In genomic region chr10:83218205-83218604, GRCh38 we compare ENCODE assay signal across 2 cellular contexts.
TF ChIP-seq lines count a peak whose summit lies in the region.

No MANE protein-coding gene starts in this region.

TF ChIP-seq in SK-N-SH, 30 proteins besides CTCF, POLR2A, EP300 and RAD21 (continued from another document):
- TF ChIP-seq, protein P1, sequence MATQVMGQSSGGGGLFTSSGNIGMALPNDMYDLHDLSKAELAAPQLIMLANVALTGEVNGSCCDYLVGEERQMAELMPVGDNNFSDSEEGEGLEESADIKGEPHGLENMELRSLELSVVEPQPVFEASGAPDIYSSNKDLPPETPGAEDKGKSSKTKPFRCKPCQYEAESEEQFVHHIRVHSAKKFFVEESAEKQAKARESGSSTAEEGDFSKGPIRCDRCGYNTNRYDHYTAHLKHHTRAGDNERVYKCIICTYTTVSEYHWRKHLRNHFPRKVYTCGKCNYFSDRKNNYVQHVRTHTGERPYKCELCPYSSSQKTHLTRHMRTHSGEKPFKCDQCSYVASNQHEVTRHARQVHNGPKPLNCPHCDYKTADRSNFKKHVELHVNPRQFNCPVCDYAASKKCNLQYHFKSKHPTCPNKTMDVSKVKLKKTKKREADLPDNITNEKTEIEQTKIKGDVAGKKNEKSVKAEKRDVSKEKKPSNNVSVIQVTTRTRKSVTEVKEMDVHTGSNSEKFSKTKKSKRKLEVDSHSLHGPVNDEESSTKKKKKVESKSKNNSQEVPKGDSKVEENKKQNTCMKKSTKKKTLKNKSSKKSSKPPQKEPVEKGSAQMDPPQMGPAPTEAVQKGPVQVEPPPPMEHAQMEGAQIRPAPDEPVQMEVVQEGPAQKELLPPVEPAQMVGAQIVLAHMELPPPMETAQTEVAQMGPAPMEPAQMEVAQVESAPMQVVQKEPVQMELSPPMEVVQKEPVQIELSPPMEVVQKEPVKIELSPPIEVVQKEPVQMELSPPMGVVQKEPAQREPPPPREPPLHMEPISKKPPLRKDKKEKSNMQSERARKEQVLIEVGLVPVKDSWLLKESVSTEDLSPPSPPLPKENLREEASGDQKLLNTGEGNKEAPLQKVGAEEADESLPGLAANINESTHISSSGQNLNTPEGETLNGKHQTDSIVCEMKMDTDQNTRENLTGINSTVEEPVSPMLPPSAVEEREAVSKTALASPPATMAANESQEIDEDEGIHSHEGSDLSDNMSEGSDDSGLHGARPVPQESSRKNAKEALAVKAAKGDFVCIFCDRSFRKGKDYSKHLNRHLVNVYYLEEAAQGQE (IDR thresholded peaks at IDR 0.05; ENCODE audit: low read depth, low read length), result no peak
- no peak for TF ChIP-seq GABPA (IDR thresholded peaks at IDR 0.05; ENCODE audit: low read depth)
- no peak for TF ChIP-seq CHD2 (IDR thresholded peaks at IDR 0.05; ENCODE audit: low read length, partially characterized antibody)
- TF ChIP-seq IRF3 (IDR thresholded peaks at IDR 0.05; ENCODE audit: low read depth, low read length), result no peak
- TF ChIP-seq NFIC (IDR thresholded peaks at IDR 0.05; ENCODE audit: borderline replicate concordance), result no peak
- no peak for TF ChIP-seq EZH2phosphoT487 (IDR thresholded peaks at IDR 0.05; ENCODE audit: borderline replicate concordance, low read depth)
- TF ChIP-seq YY1 (IDR thresholded peaks at IDR 0.05; ENCODE audit: low read depth), result no peak
- no peak for TF ChIP-seq MXI1 (IDR thresholded peaks at IDR 0.05; ENCODE audit: low read depth, low read length)
- TF ChIP-seq, protein P2, sequence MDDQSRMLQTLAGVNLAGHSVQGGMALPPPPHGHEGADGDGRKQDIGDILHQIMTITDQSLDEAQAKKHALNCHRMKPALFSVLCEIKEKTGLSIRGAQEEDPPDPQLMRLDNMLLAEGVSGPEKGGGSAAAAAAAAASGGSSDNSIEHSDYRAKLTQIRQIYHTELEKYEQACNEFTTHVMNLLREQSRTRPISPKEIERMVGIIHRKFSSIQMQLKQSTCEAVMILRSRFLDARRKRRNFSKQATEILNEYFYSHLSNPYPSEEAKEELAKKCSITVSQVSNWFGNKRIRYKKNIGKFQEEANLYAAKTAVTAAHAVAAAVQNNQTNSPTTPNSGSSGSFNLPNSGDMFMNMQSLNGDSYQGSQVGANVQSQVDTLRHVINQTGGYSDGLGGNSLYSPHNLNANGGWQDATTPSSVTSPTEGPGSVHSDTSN (IDR thresholded peaks at IDR 0.05), result no peak
- TF ChIP-seq JUND (IDR thresholded peaks at IDR 0.05), result no peak
- TF ChIP-seq MEF2A (IDR thresholded peaks at IDR 0.05; ENCODE audit: borderline replicate concordance, low read depth), result no peak
- TF ChIP-seq FOXJ3 (CRISPR knock-in tag; IDR thresholded peaks at IDR 0.05), result no peak
- no peak for TF ChIP-seq FOSL2 (IDR thresholded peaks at IDR 0.05; ENCODE audit: borderline replicate concordance, low read depth)
- TF ChIP-seq NRF1 (IDR thresholded peaks at IDR 0.05; ENCODE audit: low read depth, low read length), result no peak
- TF ChIP-seq RCOR1 (IDR thresholded peaks at IDR 0.05; ENCODE audit: low read length), result no peak
- no peak for TF ChIP-seq USF2 (IDR thresholded peaks at IDR 0.05; ENCODE audit: borderline replicate concordance, low read depth, low read length)

TF ChIP-seq in SK-N-SH treated with all-trans-retinoic acid at 6 μM for 48 hours, 23 proteins besides CTCF, POLR2A, EP300 and RAD21 (continued from another document):
- TF ChIP-seq, protein P3, sequence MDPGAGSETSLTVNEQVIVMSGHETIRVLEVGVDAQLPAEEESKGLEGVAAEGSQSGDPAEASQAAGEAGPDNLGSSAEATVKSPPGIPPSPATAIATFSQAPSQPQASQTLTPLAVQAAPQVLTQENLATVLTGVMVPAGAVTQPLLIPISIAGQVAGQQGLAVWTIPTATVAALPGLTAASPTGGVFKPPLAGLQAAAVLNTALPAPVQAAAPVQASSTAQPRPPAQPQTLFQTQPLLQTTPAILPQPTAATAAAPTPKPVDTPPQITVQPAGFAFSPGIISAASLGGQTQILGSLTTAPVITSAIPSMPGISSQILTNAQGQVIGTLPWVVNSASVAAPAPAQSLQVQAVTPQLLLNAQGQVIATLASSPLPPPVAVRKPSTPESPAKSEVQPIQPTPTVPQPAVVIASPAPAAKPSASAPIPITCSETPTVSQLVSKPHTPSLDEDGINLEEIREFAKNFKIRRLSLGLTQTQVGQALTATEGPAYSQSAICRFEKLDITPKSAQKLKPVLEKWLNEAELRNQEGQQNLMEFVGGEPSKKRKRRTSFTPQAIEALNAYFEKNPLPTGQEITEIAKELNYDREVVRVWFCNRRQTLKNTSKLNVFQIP (CRISPR knock-in tag; IDR thresholded peaks at IDR 0.05; ENCODE audit: borderline replicate concordance, low read depth), result no peak
- no peak for TF ChIP-seq ISL1 (CRISPR knock-in tag; IDR thresholded peaks at IDR 0.05)
- TF ChIP-seq GLIS3 (CRISPR knock-in tag; IDR thresholded peaks at IDR 0.05), result no peak
- TF ChIP-seq ESRRG (CRISPR knock-in tag; IDR thresholded peaks at IDR 0.05), result no peak
- TF ChIP-seq, protein P4, sequence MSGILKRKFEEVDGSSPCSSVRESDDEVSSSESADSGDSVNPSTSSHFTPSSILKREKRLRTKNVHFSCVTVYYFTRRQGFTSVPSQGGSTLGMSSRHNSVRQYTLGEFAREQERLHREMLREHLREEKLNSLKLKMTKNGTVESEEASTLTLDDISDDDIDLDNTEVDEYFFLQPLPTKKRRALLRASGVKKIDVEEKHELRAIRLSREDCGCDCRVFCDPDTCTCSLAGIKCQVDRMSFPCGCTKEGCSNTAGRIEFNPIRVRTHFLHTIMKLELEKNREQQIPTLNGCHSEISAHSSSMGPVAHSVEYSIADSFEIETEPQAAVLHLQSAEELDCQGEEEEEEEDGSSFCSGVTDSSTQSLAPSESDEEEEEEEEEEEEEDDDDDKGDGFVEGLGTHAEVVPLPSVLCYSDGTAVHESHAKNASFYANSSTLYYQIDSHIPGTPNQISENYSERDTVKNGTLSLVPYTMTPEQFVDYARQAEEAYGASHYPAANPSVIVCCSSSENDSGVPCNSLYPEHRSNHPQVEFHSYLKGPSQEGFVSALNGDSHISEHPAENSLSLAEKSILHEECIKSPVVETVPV (CRISPR knock-in tag; IDR thresholded peaks at IDR 0.05), result no peak
- TF ChIP-seq, protein P5, sequence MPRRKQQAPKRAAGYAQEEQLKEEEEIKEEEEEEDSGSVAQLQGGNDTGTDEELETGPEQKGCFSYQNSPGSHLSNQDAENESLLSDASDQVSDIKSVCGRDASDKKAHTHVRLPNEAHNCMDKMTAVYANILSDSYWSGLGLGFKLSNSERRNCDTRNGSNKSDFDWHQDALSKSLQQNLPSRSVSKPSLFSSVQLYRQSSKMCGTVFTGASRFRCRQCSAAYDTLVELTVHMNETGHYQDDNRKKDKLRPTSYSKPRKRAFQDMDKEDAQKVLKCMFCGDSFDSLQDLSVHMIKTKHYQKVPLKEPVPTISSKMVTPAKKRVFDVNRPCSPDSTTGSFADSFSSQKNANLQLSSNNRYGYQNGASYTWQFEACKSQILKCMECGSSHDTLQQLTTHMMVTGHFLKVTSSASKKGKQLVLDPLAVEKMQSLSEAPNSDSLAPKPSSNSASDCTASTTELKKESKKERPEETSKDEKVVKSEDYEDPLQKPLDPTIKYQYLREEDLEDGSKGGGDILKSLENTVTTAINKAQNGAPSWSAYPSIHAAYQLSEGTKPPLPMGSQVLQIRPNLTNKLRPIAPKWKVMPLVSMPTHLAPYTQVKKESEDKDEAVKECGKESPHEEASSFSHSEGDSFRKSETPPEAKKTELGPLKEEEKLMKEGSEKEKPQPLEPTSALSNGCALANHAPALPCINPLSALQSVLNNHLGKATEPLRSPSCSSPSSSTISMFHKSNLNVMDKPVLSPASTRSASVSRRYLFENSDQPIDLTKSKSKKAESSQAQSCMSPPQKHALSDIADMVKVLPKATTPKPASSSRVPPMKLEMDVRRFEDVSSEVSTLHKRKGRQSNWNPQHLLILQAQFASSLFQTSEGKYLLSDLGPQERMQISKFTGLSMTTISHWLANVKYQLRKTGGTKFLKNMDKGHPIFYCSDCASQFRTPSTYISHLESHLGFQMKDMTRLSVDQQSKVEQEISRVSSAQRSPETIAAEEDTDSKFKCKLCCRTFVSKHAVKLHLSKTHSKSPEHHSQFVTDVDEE (CRISPR knock-in tag; IDR thresholded peaks at IDR 0.05), result no peak
- TF ChIP-seq PPARA (CRISPR knock-in tag; IDR thresholded peaks at IDR 0.05; ENCODE audit: borderline replicate concordance), result no peak
